In the genomic region with DNA sequence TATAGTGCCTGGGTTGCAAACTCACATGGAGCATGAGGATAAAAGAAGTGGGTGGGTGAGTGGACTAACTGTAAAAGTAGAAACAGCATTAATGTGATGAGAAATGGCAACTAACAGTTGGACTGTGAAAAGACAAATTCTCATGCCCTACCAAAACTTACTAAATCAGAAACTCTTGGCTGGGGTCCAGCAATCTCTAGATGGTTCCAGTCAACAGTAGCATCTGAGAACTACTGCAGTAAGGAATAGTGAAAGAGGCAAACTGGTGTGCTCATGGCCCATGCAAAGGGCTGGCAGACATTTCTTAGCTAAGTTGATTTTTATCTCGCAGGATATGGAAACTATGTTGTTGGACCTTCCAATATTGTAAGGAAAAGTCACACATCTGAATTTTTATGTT, we compare ENCODE assay signal across 18 cellular contexts.
"Had no signal": no experiment of that assay in that cellular context is flagged by ENCODE, and none has a peak within 500 bp of the region (broad histone marks: within the 10 kb centered on the region; RNA-seq: fewer than 3 reads in every experiment).

No MANE protein-coding gene starts in this region.

- H3K27me3 ChIP-seq: left lung, pancreas, upper lobe of right lung had no signal

- H3K27ac ChIP-seq: epithelial cell of prostate, left lung, pancreas, psoas muscle, thoracic aorta, upper lobe of right lung, WERI-Rb-1 had no signal

- H3K9me3 ChIP-seq: psoas muscle, thoracic aorta, upper lobe of right lung had no signal

- H3K4me3 ChIP-seq: left lung, lung, pancreas, psoas muscle, thoracic aorta, upper lobe of right lung had no signal

- DNase-seq: activated CD4-positive, alpha-beta T cell treated with anti-CD3 and anti-CD28 coated beads, Interleukin-2, amount 10 ng/mL, durations not matched to agents 7 days and 5 days; activated CD4-positive, CD25-positive, alpha-beta regulatory T cell treated with anti-CD3 and anti-CD28 coated beads, Interleukin-2, amount 50 U/mL, for 72 hours; activated T-cell treated with anti-CD3 and anti-CD28 coated beads, Interleukin-2, amount 50 U/mL, for 1 hour; aorta; foreskin fibroblast; immature natural killer cell; left lung; pancreas; psoas muscle; right cardiac atrium; stimulated activated CD4-positive, alpha-beta T cell treated with anti-CD3 and anti-CD28 coated beads, Interleukin-4, amount 100 ng/mL, for 24 hours; stimulated activated naive CD4-positive, alpha-beta T cell treated with Interleukin-2 at 50 U/mL for 16 hours; upper lobe of right lung; WERI-Rb-1 had no signal

- ATAC-seq: activated naive CD4-positive, alpha-beta T cell treated with anti-CD3 and anti-CD28 coated beads, Interleukin-2, amount 50 U/mL, for 72 hours; left lung; pancreas; psoas muscle; right cardiac atrium; upper lobe of right lung had no signal

- H3K36me3 ChIP-seq: left lung, pancreas, thoracic aorta, upper lobe of right lung, WERI-Rb-1 had no signal

- H3K4me1 ChIP-seq: psoas muscle, upper lobe of right lung had no signal
